29 cellular contexts compared by ENCODE assay signal in genomic region chr15:41486286-41486685, GRCh38. TPM values are rescaled to one million over a fixed set of nuclear protein-coding genes. Genes with fewer than 3 reads are reported as not detected.
"Had no signal": no experiment of that assay in that cellular context is flagged by ENCODE, and none has a peak within 500 bp of the region (broad histone marks: within the 10 kb centered on the region; RNA-seq: fewer than 3 reads in every experiment).

No MANE protein-coding gene starts in this region.

- ATAC-seq: activated T-cell treated with anti-CD3 and anti-CD28 coated beads, Interleukin-2, amount 50 U/mL, for 72 hours; effector memory CD8-positive, alpha-beta T cell; foreskin keratinocyte; gastrocnemius medialis had no signal

- H3K4me3 Mint-ChIP-seq: activated CD4-positive, alpha-beta memory T cell treated with anti-CD3 and anti-CD28 coated beads, Interleukin-2, amount 10 ng/mL, durations not matched to agents 7 days and 5 days; activated CD4-positive, alpha-beta T cell treated with anti-CD3 and anti-CD28 coated beads, Interleukin-2, amount 10 ng/mL, durations not matched to agents 7 days and 5 days; activated naive CD8-positive, alpha-beta T cell; activated T-cell treated with anti-CD3 and anti-CD28 coated beads, Interleukin-2, amount 50 U/mL, for 24 hours; activated T-cell treated with anti-CD3 and anti-CD28 coated beads, Interleukin-2, amount 50 U/mL, for 72 hours; central memory CD8-positive, alpha-beta T cell; dendritic cell treated with granulocyte-macrophage colony-stimulating factor and Interleukin-4, amounts not matched to agents 40 ng/mL and 50 ng/mL, for 4 days had no signal

- H3K4me1 ChIP-seq: esophagus muscularis mucosa, gastrocnemius medialis had no signal

- H3K27me3 Mint-ChIP-seq: activated naive CD8-positive, alpha-beta T cell had no signal

- H3K27ac Mint-ChIP-seq: activated CD4-positive, alpha-beta memory T cell treated with anti-CD3 and anti-CD28 coated beads, Interleukin-2, amount 10 ng/mL, durations not matched to agents 7 days and 5 days; activated CD4-positive, alpha-beta T cell treated with anti-CD3 and anti-CD28 coated beads, Interleukin-2, amount 10 ng/mL, durations not matched to agents 7 days and 5 days; activated naive CD8-positive, alpha-beta T cell; dendritic cell treated with granulocyte-macrophage colony-stimulating factor and Interleukin-4, amounts not matched to agents 40 ng/mL and 50 ng/mL, for 4 days; effector memory CD8-positive, alpha-beta T cell had no signal

- DNase-seq: activated CD4-positive, alpha-beta memory T cell treated with anti-CD3 and anti-CD28 coated beads, Interleukin-2, amount 10 ng/mL, durations not matched to agents 7 days and 5 days; activated CD4-positive, alpha-beta T cell treated with anti-CD3 and anti-CD28 coated beads for 1 hour; activated CD4-positive, alpha-beta T cell treated with anti-CD3 and anti-CD28 coated beads for 4 hours; activated CD4-positive, alpha-beta T cell treated with anti-CD3 and anti-CD28 coated beads, Interleukin-2, amount 10 ng/mL, durations not matched to agents 7 days and 5 days; activated CD4-positive, alpha-beta T cell treated with anti-CD3 and anti-CD28 coated beads, Interleukin-2, amount 50 U/mL, for 4 hours; activated CD8-positive, alpha-beta memory T cell treated with anti-CD3 and anti-CD28 coated beads, Interleukin-2, amount 50 U/mL, for 48 hours; activated effector memory CD4-positive, alpha-beta T cell treated with Interleukin-2 at 50 U/mL for 16 hours; activated gamma-delta T cell treated with Interleukin-2 at 50 U/mL for 16 hours; activated naive CD4-positive, alpha-beta T cell treated with anti-CD3 and anti-CD28 coated beads, Interleukin-2, amount 50 U/mL, for 16 hours; activated naive CD4-positive, alpha-beta T cell treated with Interleukin-2 at 50 U/mL for 16 hours; activated T-cell treated with anti-CD3 and anti-CD28 coated beads for 4 hours; activated T-cell treated with anti-CD3 and anti-CD28 coated beads, Interleukin-2, amount 50 U/mL, for 24 hours; activated T-cell treated with anti-CD3 and anti-CD28 coated beads, Interleukin-2, amount 50 U/mL, for 72 hours; amniotic stem cell; anterior cingulate cortex; brain microvascular endothelial cell; dorsolateral prefrontal cortex; effector memory CD8-positive, alpha-beta T cell; erythroblast; foreskin keratinocyte; gastrocnemius medialis; T-helper 2 cell had no signal

- FAIRE-seq: astrocyte had no signal

- H3K27me3 ChIP-seq: brain microvascular endothelial cell, foreskin keratinocyte had no signal

- H3K27ac ChIP-seq: brain microvascular endothelial cell, coronary artery, dorsolateral prefrontal cortex, esophagus muscularis mucosa, foreskin keratinocyte, gastrocnemius medialis had no signal

- H3K9me3 ChIP-seq: esophagus muscularis mucosa, gastrocnemius medialis had no signal

- H3K4me3 ChIP-seq: coronary artery, dorsolateral prefrontal cortex, esophagus muscularis mucosa, gastrocnemius medialis had no signal

- H3K9me3 Mint-ChIP-seq: activated CD4-positive, alpha-beta T cell treated with anti-CD3 and anti-CD28 coated beads, Interleukin-2, amount 10 ng/mL, durations not matched to agents 7 days and 5 days; activated T-cell treated with anti-CD3 and anti-CD28 coated beads, Interleukin-2, amount 50 U/mL, for 24 hours; central memory CD8-positive, alpha-beta T cell; dendritic cell treated with granulocyte-macrophage colony-stimulating factor and Interleukin-4, amounts not matched to agents 40 ng/mL and 50 ng/mL, for 4 days; effector memory CD8-positive, alpha-beta T cell had no signal

RNA-seq across cellular contexts. Expression of gene LTK, which starts 27.3 kb away (rescaled TPM):
- total RNA-seq: bronchial epithelial cell, foreskin keratinocyte had no signal
- polyA plus RNA-seq: foreskin keratinocyte had no signal
